Comparison of ENCODE assay signal across 28 cellular contexts in genomic region chr5:140147460-140147859, GRCh38.
"Had no signal": no experiment of that assay in that cellular context is flagged by ENCODE, and none has a peak within 500 bp of the region (broad histone marks: within the 10 kb centered on the region; RNA-seq: fewer than 3 reads in every experiment).

No MANE protein-coding gene starts in this region.

- H3K9me3 ChIP-seq: esophagus muscularis mucosa, gastrocnemius medialis had no signal

- H3K36me3 Mint-ChIP-seq: activated naive CD4-positive, alpha-beta T cell treated with anti-CD3 and anti-CD28 coated beads, Interleukin-2, amount 50 U/mL, for 24 hours had no signal

- DNase-seq: activated CD4-positive, alpha-beta memory T cell treated with anti-CD3 and anti-CD28 coated beads, Interleukin-2, amount 10 ng/mL, durations not matched to agents 7 days and 5 days; activated CD4-positive, alpha-beta T cell treated with anti-CD3 and anti-CD28 coated beads for 4 hours; activated CD4-positive, alpha-beta T cell treated with anti-CD3 and anti-CD28 coated beads, Interleukin-2, amount 10 ng/mL, durations not matched to agents 7 days and 5 days; activated CD4-positive, alpha-beta T cell treated with anti-CD3 and anti-CD28 coated beads, Interleukin-2, amount 50 U/mL, for 4 hours; activated CD4-positive, CD25-positive, alpha-beta regulatory T cell; activated CD4-positive, CD25-positive, alpha-beta regulatory T cell treated with anti-CD3 and anti-CD28 coated beads, Interleukin-2, amount 50 U/mL, for 72 hours; activated CD8-positive, alpha-beta memory T cell treated with anti-CD3 and anti-CD28 coated beads, Interleukin-2, amount 50 U/mL, for 4 hours; activated effector memory CD4-positive, alpha-beta T cell treated with anti-CD3 and anti-CD28 coated beads, Interleukin-2, amount 50 U/mL, for 16 hours; activated naive CD4-positive, alpha-beta T cell treated with anti-CD3 and anti-CD28 coated beads for 36 hours; activated T-cell treated with anti-CD3 and anti-CD28 coated beads, Interleukin-2, amount 50 U/mL, for 1 hour; activated T-cell treated with anti-CD3 and anti-CD28 coated beads, Interleukin-2, amount 50 U/mL, for 48 hours; amniotic stem cell; anterior cingulate cortex; brain microvascular endothelial cell; dorsolateral prefrontal cortex; effector memory CD4-positive, alpha-beta T cell; erythroblast; foreskin keratinocyte; gastrocnemius medialis; glutamatergic neuron; T-helper 1 cell; T-helper 2 cell had no signal

- ATAC-seq: foreskin keratinocyte, gastrocnemius medialis had no signal

- H3K9me3 Mint-ChIP-seq: activated CD4-positive, alpha-beta memory T cell treated with anti-CD3 and anti-CD28 coated beads, Interleukin-2, amount 10 ng/mL, durations not matched to agents 7 days and 5 days; activated CD4-positive, alpha-beta T cell treated with anti-CD3 and anti-CD28 coated beads, Interleukin-2, amount 10 ng/mL, durations not matched to agents 7 days and 5 days; activated naive CD4-positive, alpha-beta T cell treated with anti-CD3 and anti-CD28 coated beads for 36 hours; activated naive CD4-positive, alpha-beta T cell treated with anti-CD3 and anti-CD28 coated beads, Interleukin-2, amount 50 U/mL, for 24 hours; activated T-helper 1 cell treated with anti-CD3 and anti-CD28 coated beads, Interleukin-12 subunit alpha, Interleukin-12 subunit beta, Interleukin-2, Interleukin-4 antibody, amounts not matched to agents 30 ng/mL and 10 ng/mL and 1 ng/mL, durations not matched to agents 14 hours and 24 hours and 36 hours; activated T-helper 2 cell treated with anti-CD3 and anti-CD28 coated beads, Interferon-gamma antibody, Interleukin-2, Interleukin-4, amounts not matched to agents 10 μg/mL and 5 μg/mL and 100 μg/mL, durations not matched to agents 14 hours and 24 hours and 36 hours; central memory CD8-positive, alpha-beta T cell; dendritic cell treated with granulocyte-macrophage colony-stimulating factor and Interleukin-4, amounts not matched to agents 40 ng/mL and 50 ng/mL, for 4 days had no signal

- H3K27ac Mint-ChIP-seq: activated CD4-positive, alpha-beta memory T cell treated with anti-CD3 and anti-CD28 coated beads, Interleukin-2, amount 10 ng/mL, durations not matched to agents 7 days and 5 days; activated CD4-positive, alpha-beta T cell treated with anti-CD3 and anti-CD28 coated beads, Interleukin-2, amount 10 ng/mL, durations not matched to agents 7 days and 5 days; activated naive CD4-positive, alpha-beta T cell treated with anti-CD3 and anti-CD28 coated beads for 36 hours; activated naive CD4-positive, alpha-beta T cell treated with anti-CD3 and anti-CD28 coated beads, Interleukin-2, amount 50 U/mL, for 24 hours; activated T-helper 1 cell treated with anti-CD3 and anti-CD28 coated beads, Interleukin-12 subunit alpha, Interleukin-12 subunit beta, Interleukin-2, Interleukin-4 antibody, amounts not matched to agents 30 ng/mL and 10 ng/mL and 1 ng/mL, durations not matched to agents 14 hours and 24 hours and 36 hours; activated T-helper 2 cell treated with anti-CD3 and anti-CD28 coated beads, Interferon-gamma antibody, Interleukin-2, Interleukin-4, amounts not matched to agents 10 μg/mL and 5 μg/mL and 100 μg/mL, durations not matched to agents 14 hours and 24 hours and 36 hours; dendritic cell treated with granulocyte-macrophage colony-stimulating factor and Interleukin-4, amounts not matched to agents 40 ng/mL and 50 ng/mL, for 4 days had no signal

- H3K4me3 Mint-ChIP-seq: activated CD4-positive, alpha-beta memory T cell treated with anti-CD3 and anti-CD28 coated beads, Interleukin-2, amount 10 ng/mL, durations not matched to agents 7 days and 5 days; activated CD4-positive, alpha-beta T cell treated with anti-CD3 and anti-CD28 coated beads, Interleukin-2, amount 10 ng/mL, durations not matched to agents 7 days and 5 days; activated T-helper 1 cell treated with anti-CD3 and anti-CD28 coated beads, Interleukin-12 subunit alpha, Interleukin-12 subunit beta, Interleukin-2, Interleukin-4 antibody, amounts not matched to agents 30 ng/mL and 10 ng/mL and 1 ng/mL, durations not matched to agents 14 hours and 24 hours and 36 hours; dendritic cell treated with granulocyte-macrophage colony-stimulating factor and Interleukin-4, amounts not matched to agents 40 ng/mL and 50 ng/mL, for 4 days had no signal
